In the genomic region with DNA sequence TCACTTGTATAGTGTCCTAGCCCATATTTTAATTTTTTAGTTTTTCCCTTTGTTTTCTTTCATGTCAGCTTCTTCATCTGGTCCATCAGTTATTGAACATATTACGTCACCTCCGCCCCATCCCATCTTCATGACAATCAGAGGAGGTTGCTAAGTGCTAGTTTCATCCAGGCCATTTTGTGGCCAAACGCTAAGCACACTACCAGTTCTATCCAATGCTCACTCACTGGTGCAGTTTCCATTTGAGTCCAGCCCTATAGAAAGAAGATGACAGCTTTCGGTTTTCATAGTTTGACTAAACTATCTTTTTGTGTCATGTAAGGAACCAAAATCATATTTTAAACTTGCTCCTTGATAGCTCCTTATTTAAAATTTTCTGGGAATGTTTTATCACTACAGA, we compare ENCODE assay signal across 16 cellular contexts.
DNase-seq lines count a peak whose midpoint lies in the region; ATAC-seq, FAIRE-seq and TF ChIP-seq lines count a peak whose summit lies in the region.
"Had no signal": no experiment of that assay in that cellular context is flagged by ENCODE, and none has a peak within 500 bp of the region (broad histone marks: within the 10 kb centered on the region; RNA-seq: fewer than 3 reads in every experiment).

No MANE protein-coding gene starts in this region.

- TF ChIP-seq CTCF in testis (IDR thresholded peaks at IDR 0.05) = no peak

- ATAC-seq in GM18499 (IDR thresholded peaks at IDR 0.05; ENCODE audit: insufficient read depth, unreplicated experiment) (peak; percentile 100), HG02610 (IDR thresholded peaks at IDR 0.05; ENCODE audit: unreplicated experiment) (peak; percentile 100), HG03354 (IDR thresholded peaks at IDR 0.05; ENCODE audit: poor library complexity, severe bottlenecking, unreplicated experiment) (peak; percentile 97)
- ATAC-seq: HepG2 had no signal

- H3K27ac ChIP-seq in testis = no peak overlapping the region
- H3K27ac ChIP-seq: Peyer's patch, thoracic aorta had no signal

- intact Hi-C loops in head of caudate nucleus (cut with DNase I) (no loop called here), testis (cut with DNase I; ENCODE audit: low total_unique reads) (no loop called here)

- no peaks in the 10 kb centered on the region for H3K4me1 ChIP-seq in testis
- H3K4me1 ChIP-seq: Peyer's patch had no signal

- no peak overlapping the region for H3K4me3 ChIP-seq in testis
- H3K4me3 ChIP-seq: Peyer's patch, thoracic aorta had no signal

- no peaks in the 10 kb centered on the region for H3K9me3 ChIP-seq in testis
- H3K9me3 ChIP-seq: Peyer's patch, thoracic aorta had no signal

- WGBS in testis, 2 donors = 91 to 96% methylated on average over 4 of the region's 4 CpGs

- no peaks in the 10 kb centered on the region for H3K27me3 ChIP-seq in testis
- H3K27me3 ChIP-seq: Peyer's patch had no signal

- DNase-seq in GM19239 (ENCODE audit: insufficient read length, low spot score) (peak; percentile 6), HUDEP-2 (lab: John Stamatoyannopoulos, UW; ENCODE audit: unreplicated experiment in 76 of 76) (no peak), head of caudate nucleus (no peak), testis (no peak)
- no peak for DNase-seq in activated CD4-positive, CD25-positive, alpha-beta regulatory T cell treated with anti-CD3 and anti-CD28 coated beads, Interleukin-2, amount 50 U/mL, for 72 hours
- DNase-seq: CD4-positive, CD25-positive, alpha-beta regulatory T cell; cortex of kidney; NCI-H1930; Peyer's patch had no signal

- H3K36me3 ChIP-seq in testis (ENCODE audit: low read depth, missing control alignments) = no peaks in the 10 kb centered on the region
- H3K36me3 ChIP-seq: Peyer's patch, thoracic aorta had no signal

- FAIRE-seq in GM19239 (lab: Jason Lieb, UNC) = peak; percentile 72
- FAIRE-seq: frontal cortex, HepG2, TTC549 had no signal

- TF ChIP-seq POLR2A in testis (IDR thresholded peaks at IDR 0.05) = no peak
